Comparison of ENCODE assay signal across 18 cellular contexts in genomic region chr9:136525207-136525606, GRCh38. TPM values are rescaled to one million over a fixed set of nuclear protein-coding genes. Genes with fewer than 3 reads are reported as not detected.
DNase-seq lines count a peak whose midpoint lies in the region; ATAC-seq and TF ChIP-seq lines count a peak whose summit lies in the region.
"Had no signal": no experiment of that assay in that cellular context is flagged by ENCODE, and none has a peak within 500 bp of the region (broad histone marks: within the 10 kb centered on the region; RNA-seq: fewer than 3 reads in every experiment).

No MANE protein-coding gene starts in this region.

- intact Hi-C loops in dorsolateral prefrontal cortex (cut with DNase I): loop anchor here in 1 of 2 donors (1.0 kb wide), 1 partner anchor 30 kb away; no protein-coding TSS in a partner anchor

- H3K4me3 ChIP-seq in dorsolateral prefrontal cortex (peak overlapping the region in 12 of 59 donors; percentile 0 to 55 (median 30)), tibial nerve (no peak overlapping the region)
- H3K4me3 ChIP-seq: ovary had no signal

- TF ChIP-seq CTCF in dorsolateral prefrontal cortex (IDR thresholded peaks at IDR 0.05 in 54 of 56, conservative IDR thresholded peaks at IDR 0.05 in 2 of 56; ENCODE audit: low read depth in 1 of 56, partially characterized antibody in 56 of 56) (no peak), tibial nerve (IDR thresholded peaks at IDR 0.05) (no peak)

- no peak for TF ChIP-seq EP300 in tibial nerve (IDR thresholded peaks at IDR 0.05)

- no peak for TF ChIP-seq POLR2A in tibial nerve (IDR thresholded peaks at IDR 0.05)

- peaks cover 0 to 98% (median 72%) of the 10 kb centered on the region in 4 donors for H3K4me1 ChIP-seq in tibial nerve
- H3K4me1 ChIP-seq: foreskin keratinocyte had no signal

- 46 to 59% methylated on average over 11 to 20 of the region's 21 CpGs for WGBS in tibial nerve, 2 donors

- H3K9me3 ChIP-seq in tibial nerve: no peaks in the 10 kb centered on the region
- H3K9me3 ChIP-seq: ovary had no signal

- H3K27me3 ChIP-seq in dorsolateral prefrontal cortex (no peaks in the 10 kb centered on the region), tibial nerve (no peaks in the 10 kb centered on the region)
- H3K27me3 ChIP-seq: foreskin keratinocyte, ovary had no signal

- H3K27ac ChIP-seq in dorsolateral prefrontal cortex (peak overlapping the region in 57 of 59 donors; percentile 49 to 98 (median 93)), tibial nerve (peak overlapping the region in 3 of 4 donors; percentile 76 to 90 (median 86))
- H3K27ac ChIP-seq: foreskin keratinocyte, ovary had no signal

- ATAC-seq in HG03342 (IDR thresholded peaks at IDR 0.05; ENCODE audit: unreplicated experiment): no peak
- ATAC-seq: foreskin keratinocyte, Right ventricle myocardium inferior had no signal

- H3K36me3 ChIP-seq in tibial nerve: peaks cover 3 to 34% (median 4%) of the 10 kb centered on the region in 3 donors
- H3K36me3 ChIP-seq: ovary had no signal

- DNase-seq in NCI-H1417 (lab: John Stamatoyannopoulos, UW) (peak in 2 of 3 experiments; percentile 65 to 85), NCI-H1417 treated with DMSO at 0.1 percent for 48 hours (lab: John Stamatoyannopoulos, UW) (no peak), dorsolateral prefrontal cortex (no peak), myocyte (ENCODE audit: low read depth) (peak; percentile 69), tibial nerve (ENCODE audit: low spot score in 2 of 2) (no peak), NCI-H2196 treated with DMSO at 0.1 percent for 48 hours (lab: John Stamatoyannopoulos, UW; ENCODE audit: unreplicated experiment) (no peak), medulla oblongata (ENCODE audit: extremely low spot score) (no peak)
- DNase-seq: activated CD4-positive, alpha-beta memory T cell treated with anti-CD3 and anti-CD28 coated beads for 36 hours; activated naive CD4-positive, alpha-beta T cell treated with anti-CD3 and anti-CD28 coated beads for 36 hours; foreskin keratinocyte; naive B cell; NCI-H187 treated with DMSO at 0.1 percent for 48 hours; ovary; small intestine; stimulated activated CD4-positive, alpha-beta T cell treated with anti-CD3 and anti-CD28 coated beads, Interleukin-4, amount 100 ng/mL, for 24 hours; T-helper 2 cell had no signal

RNA-seq across cellular contexts. Expression of gene NOTCH1, which starts 20.6 kb away (rescaled TPM):
- total RNA-seq in dorsolateral prefrontal cortex (10 to 100 TPM; 24.0 to 92.1 (median 38.8) TPM), myocyte (6.2 and 16.0 TPM in 2 replicates), tibial nerve (10 to 100 TPM; 29.3 to 65.4 (median 41.5) TPM)
- polyA plus RNA-seq in myocyte (2012): 3.8 TPM

RNA-seq across cellular contexts. Expression of gene SEC16A, which starts 42.4 kb away (rescaled TPM):
- total RNA-seq in dorsolateral prefrontal cortex: 10 to 100 TPM; 52.6 to 89.0 (median 68.2) TPM
- total RNA-seq in myocyte: 25.3 and 26.9 TPM in 2 replicates
- polyA plus RNA-seq in myocyte (2012): 45.1 TPM
- total RNA-seq in tibial nerve: 10 to 100 TPM; 45.8 to 67.5 (median 47.9) TPM

Comparison
In these comparisons a context has a peak if more than half of its experiments do, and no peak if none do; other contexts are left out.
1. DNase-seq: peak in NCI-H1417 (2 of 3) and myocyte (single experiment); none in NCI-H1417 treated with DMSO at 0.1 percent for 48 hours (single experiment), dorsolateral prefrontal cortex (0 of 10), tibial nerve (0 of 2), NCI-H2196 treated with DMSO at 0.1 percent for 48 hours (single experiment) and medulla oblongata (single experiment).